Comparison of ENCODE assay signal across 11 cellular contexts in genomic region chr6:141874930-141875602, GRCh38.
DNase-seq lines count a peak whose midpoint lies in the region; TF ChIP-seq lines count a peak whose summit lies in the region.
"Had no signal": no experiment of that assay in that cellular context is flagged by ENCODE, and none has a peak within 500 bp of the region (broad histone marks: within the 10 kb centered on the region; RNA-seq: fewer than 3 reads in every experiment).

No MANE protein-coding gene starts in this region.

- TF ChIP-seq CTCF in A673 (conservative IDR thresholded peaks at IDR 0.05; ENCODE audit: low read depth, low read length) (no peak), thyroid gland (IDR thresholded peaks at IDR 0.05) (no peak)

- CTCF ChIA-PET in A673 (lab: Charles Lee) = no interaction called here

- intact Hi-C loops in A673 (cut with micrococcal nuclease; ENCODE audit: unreplicated experiment) = no loop called here
- intact Hi-C loops in thyroid gland (cut with DNase I) = no loop called here

- H3K36me3 ChIP-seq in A673 (ENCODE audit: insufficient read depth, low read length, poor library complexity, severe bottlenecking) (no peaks in the 10 kb centered on the region), thyroid gland (no peaks in the 10 kb centered on the region)
- H3K36me3 ChIP-seq: adrenal gland, esophagus muscularis mucosa had no signal

- POLR2A ChIA-PET in A673 (lab: Charles Lee; ENCODE audit: low non-redundant PET) = no interaction called here

- H3K27ac ChIP-seq in A673 (ENCODE audit: low read depth, low read length, poor library complexity, severe bottlenecking) (no peak overlapping the region), thyroid gland (no peak overlapping the region)
- H3K27ac ChIP-seq: adrenal gland, esophagus muscularis mucosa had no signal

- whole genome bisulfite sequencing in thyroid gland, 2 donors = 75 to 76% methylated on average over 6 of the region's 6 CpGs

- H3K27me3 ChIP-seq in A673 (replicated peaks; ENCODE audit: insufficient read depth, low read depth, low read length, poor library complexity) (no peaks in the 10 kb centered on the region), thyroid gland (no peaks in the 10 kb centered on the region)
- H3K27me3 ChIP-seq: adrenal gland, esophagus muscularis mucosa had no signal

- no peak for TF ChIP-seq POLR2A in thyroid gland (IDR thresholded peaks at IDR 0.05)

- no peak overlapping the region for H3K4me3 ChIP-seq in A673 (ENCODE audit: low read depth, low read length, poor library complexity, severe bottlenecking)
- no peak overlapping the region for H3K4me3 ChIP-seq in thyroid gland (replicated peaks in 1 of 3)
- H3K4me3 ChIP-seq: adrenal gland, esophagus muscularis mucosa had no signal

- H3K9me3 ChIP-seq in A673 (ENCODE audit: low read depth, low read length, poor library complexity, severe bottlenecking) (no peaks in the 10 kb centered on the region), thyroid gland (no peaks in the 10 kb centered on the region)
- H3K9me3 ChIP-seq: adrenal gland, esophagus muscularis mucosa had no signal

- DNase-seq in A673 (ENCODE audit: low spot score) = peak; percentile 4
- DNase-seq in GM04504 (ENCODE audit: low read depth) = peak; percentile 13
- DNase-seq in OCI-M1 (lab: John Stamatoyannopoulos, UW) = peak; percentile 70
- DNase-seq in fibroblast of peridontal ligament (ENCODE audit: extremely low read depth) = peak; percentile 59
- no peak for DNase-seq in globus pallidus (ENCODE audit: low spot score)
- no peak for DNase-seq in stimulated activated naive CD4-positive, alpha-beta T cell treated with Interleukin-2 at 50 U/mL for 16 hours (lab: John Stamatoyannopoulos, UW)
- no peak for DNase-seq in thyroid gland
- no peak for DNase-seq in 8988T
- DNase-seq: adrenal gland, NCI-H2171 had no signal

- no peaks in the 10 kb centered on the region for H3K4me1 ChIP-seq in A673 (ENCODE audit: insufficient read depth, low read length, poor library complexity, severe bottlenecking)
- no peaks in the 10 kb centered on the region for H3K4me1 ChIP-seq in thyroid gland
- H3K4me1 ChIP-seq: adrenal gland, esophagus muscularis mucosa had no signal

- no TSS peak for BruUV-seq in A673 (replicated peaks; lab: Mats Ljungman, UMichigan)

Comparison
In these comparisons a context has a peak if more than half of its experiments do, and no peak if none do; other contexts are left out.
1. DNase-seq: peak in A673 (single experiment), GM04504 (single experiment), OCI-M1 (single experiment) and fibroblast of peridontal ligament (single experiment); none in globus pallidus (single experiment), stimulated activated naive CD4-positive, alpha-beta T cell treated with Interleukin-2 at 50 U/mL for 16 hours (single experiment), thyroid gland (0 of 2) and 8988T (single experiment).